In the genomic region with DNA sequence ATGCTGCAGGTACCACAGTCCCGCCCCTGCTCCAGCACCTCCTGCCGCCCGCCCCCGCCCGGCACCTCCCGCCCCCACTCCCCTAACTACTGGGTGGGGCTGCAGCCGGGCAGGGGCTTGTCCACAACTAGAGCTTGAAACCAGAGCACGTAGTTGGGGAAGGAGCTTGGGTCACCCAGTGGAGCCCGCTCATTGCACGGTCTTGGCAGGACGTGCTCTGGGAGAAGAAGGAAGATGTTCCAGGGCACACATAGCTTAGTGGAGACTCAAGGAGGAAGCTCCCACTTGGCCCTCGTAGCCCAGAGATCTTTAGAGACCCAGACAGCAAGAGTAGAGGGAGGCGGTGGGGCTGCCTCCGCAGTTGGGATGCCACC, we compare ENCODE assay signal across 13 cellular contexts. TPM values are rescaled to one million over a fixed set of nuclear protein-coding genes. Genes with fewer than 3 reads are reported as not detected.
DNase-seq lines count a peak whose midpoint lies in the region; ATAC-seq and TF ChIP-seq lines count a peak whose summit lies in the region.
"Had no signal": no experiment of that assay in that cellular context is flagged by ENCODE, and none has a peak within 500 bp of the region (broad histone marks: within the 10 kb centered on the region; RNA-seq: fewer than 3 reads in every experiment).

No MANE protein-coding gene starts in this region.

- peak; percentile 15 for ATAC-seq in stimulated activated naive CD8-positive, alpha-beta T cell treated with anti-CD3 and anti-CD28 coated beads, Interleukin-15, amount 100 ng/mL, for 72 hours
- ATAC-seq in stimulated activated naive CD8-positive, alpha-beta T cell treated with anti-CD3 and anti-CD28 coated beads, Interleukin-15, Interleukin-2, amounts not matched to agents 100 U/mL and 50 U/mL, for 24 hours: no peak
- ATAC-seq: naive thymus-derived CD8-positive, alpha-beta T cell had no signal

- peaks cover 6% of the 10 kb centered on the region for H3K4me1 Mint-ChIP-seq in stimulated activated naive CD8-positive, alpha-beta T cell treated with anti-CD3 and anti-CD28 coated beads, Interleukin-15, amount 100 ng/mL, for 72 hours
- peaks cover 8% of the 10 kb centered on the region for H3K4me1 Mint-ChIP-seq in endodermal cell
- H3K4me1 Mint-ChIP-seq in mesothelial cell of epicardium: peaks cover 22% of the 10 kb centered on the region

- H3K9me3 ChIP-seq in endodermal cell (ENCODE audit: control insufficient read depth, low read length) (no peaks in the 10 kb centered on the region), vagina (no peaks in the 10 kb centered on the region)
- H3K9me3 ChIP-seq: BLaER1 treated with 17β-estradiol and CSF1 and Interleukin-3, amounts not matched to agents 10 nM and 100 nM had no signal

- no peaks in the 10 kb centered on the region for H3K36me3 Mint-ChIP-seq in endodermal cell (ENCODE audit: low read depth)
- no peaks in the 10 kb centered on the region for H3K36me3 Mint-ChIP-seq in mesothelial cell of epicardium
- H3K36me3 Mint-ChIP-seq: naive thymus-derived CD8-positive, alpha-beta T cell had no signal

- peaks cover 85% of the 10 kb centered on the region for H3K27me3 Mint-ChIP-seq in stimulated activated naive CD8-positive, alpha-beta T cell treated with anti-CD3 and anti-CD28 coated beads, Interleukin-15, amount 100 ng/mL, for 72 hours
- H3K27me3 Mint-ChIP-seq in endodermal cell (ENCODE audit: insufficient read depth) (peaks cover 77% of the 10 kb centered on the region), mesothelial cell of epicardium (ENCODE audit: low read depth) (peaks cover 56% of the 10 kb centered on the region)

- no peak for DNase-seq in stimulated activated naive CD8-positive, alpha-beta T cell treated with anti-CD3 and anti-CD28 coated beads, Interleukin-15, amount 100 ng/mL, for 72 hours
- no peak for DNase-seq in stimulated activated naive CD8-positive, alpha-beta T cell treated with anti-CD3 and anti-CD28 coated beads, Interleukin-15, Interleukin-2, amounts not matched to agents 100 U/mL and 50 U/mL, for 24 hours
- DNase-seq in endodermal cell: no peak
- DNase-seq in mesothelial cell of epicardium (ENCODE audit: low spot score in 2 of 2, unreplicated experiment in 2 of 2): no peak
- no peak for DNase-seq in vagina (ENCODE audit: extremely low spot score in 2 of 2)
- no peak for DNase-seq in activated T-cell treated with anti-CD3 and anti-CD28 coated beads for 4 hours
- DNase-seq in stimulated activated CD4-positive, alpha-beta T cell treated with anti-CD3 and anti-CD28 coated beads, Interleukin-2, amount 100 ng/mL, for 48 hours: no peak
- DNase-seq in foreskin melanocyte: no peak
- DNase-seq: activated T-cell treated with anti-CD3 and anti-CD28 coated beads, Interleukin-2, amount 50 U/mL, for 24 hours had no signal

- peak overlapping the region; percentile 49 for H3K4me3 ChIP-seq in endodermal cell (ENCODE audit: low read length)
- H3K4me3 ChIP-seq in vagina: peak overlapping the region; percentile 5 to 40
- H3K4me3 ChIP-seq: BLaER1 treated with 17β-estradiol and CSF1 and Interleukin-3, amounts not matched to agents 10 nM and 100 nM had no signal

- TF ChIP-seq CTCF in endodermal cell (conservative IDR thresholded peaks at IDR 0.05) (no peak), mesothelial cell of epicardium (IDR thresholded peaks at IDR 0.05; ENCODE audit: unreplicated experiment) (no peak), vagina (IDR thresholded peaks at IDR 0.05) (no peak)

- H3K4me3 Mint-ChIP-seq in stimulated activated naive CD8-positive, alpha-beta T cell treated with anti-CD3 and anti-CD28 coated beads, Interleukin-15, amount 100 ng/mL, for 72 hours: no peak overlapping the region
- H3K4me3 Mint-ChIP-seq in endodermal cell (peak overlapping the region; percentile 53), mesothelial cell of epicardium (peak overlapping the region; percentile 62)
- H3K4me3 Mint-ChIP-seq: T-helper 2 cell treated with Interferon-gamma antibody and Interleukin-4, amounts not matched to agents 5 μg/mL and 100 μg/mL, for 36 hours had no signal

- intact Hi-C loops in vagina (cut with DNase I): no loop called here

- H3K9ac ChIP-seq in endodermal cell (ENCODE audit: extremely low read depth, low read length, poor library complexity, severe bottlenecking): no peak overlapping the region
- H3K9ac ChIP-seq: BLaER1 treated with 17β-estradiol and CSF1 and Interleukin-3, amounts not matched to agents 10 nM and 100 nM had no signal

- H3K27ac Mint-ChIP-seq in stimulated activated naive CD8-positive, alpha-beta T cell treated with anti-CD3 and anti-CD28 coated beads, Interleukin-15, amount 100 ng/mL, for 72 hours: no peak overlapping the region
- H3K27ac Mint-ChIP-seq in endodermal cell (no peak overlapping the region), mesothelial cell of epicardium (no peak overlapping the region)
- H3K27ac Mint-ChIP-seq: activated T-cell treated with anti-CD3 and anti-CD28 coated beads, Interleukin-2, amount 50 U/mL, for 24 hours; naive thymus-derived CD8-positive, alpha-beta T cell; T-helper 2 cell treated with Interferon-gamma antibody and Interleukin-4, amounts not matched to agents 5 μg/mL and 100 μg/mL, for 36 hours had no signal

- H3K4me1 ChIP-seq in endodermal cell (ENCODE audit: control insufficient read depth, insufficient read depth, low read length) (no peaks in the 10 kb centered on the region), vagina (peaks cover 9% of the 10 kb centered on the region)

- H3K36me3 ChIP-seq in endodermal cell (ENCODE audit: control insufficient read depth, insufficient read depth, low read length): no peaks in the 10 kb centered on the region
- H3K36me3 ChIP-seq in vagina: no peaks in the 10 kb centered on the region
- H3K36me3 ChIP-seq: BLaER1 treated with 17β-estradiol and CSF1 and Interleukin-3, amounts not matched to agents 10 nM and 100 nM had no signal

- H3K27me3 ChIP-seq in endodermal cell (ENCODE audit: control insufficient read depth, insufficient read depth, low read length, poor library complexity, severe bottlenecking) (peaks cover 42% of the 10 kb centered on the region), vagina (no peaks in the 10 kb centered on the region)

- no peak for TF ChIP-seq POLR2A in vagina (IDR thresholded peaks at IDR 0.05)

- H3K27ac ChIP-seq in endodermal cell (ENCODE audit: low read depth, low read length) (no peak overlapping the region), vagina (no peak overlapping the region)
- H3K27ac ChIP-seq: BLaER1 treated with 17β-estradiol and CSF1 and Interleukin-3, amounts not matched to agents 10 nM and 100 nM had no signal

- WGBS in endodermal cell (ENCODE audit: insufficient coverage in 1 of 2, insufficient read length in 1 of 2), 2 experiments: 25 to 28% methylated on average over 5 to 12 of the region's 14 CpGs

- H3K9me3 Mint-ChIP-seq in stimulated activated naive CD8-positive, alpha-beta T cell treated with anti-CD3 and anti-CD28 coated beads, Interleukin-15, amount 100 ng/mL, for 72 hours: no peaks in the 10 kb centered on the region
- no peaks in the 10 kb centered on the region for H3K9me3 Mint-ChIP-seq in endodermal cell
- H3K9me3 Mint-ChIP-seq in mesothelial cell of epicardium: no peaks in the 10 kb centered on the region
- H3K9me3 Mint-ChIP-seq: activated T-cell treated with anti-CD3 and anti-CD28 coated beads, Interleukin-2, amount 50 U/mL, for 24 hours; naive thymus-derived CD8-positive, alpha-beta T cell; T-helper 2 cell treated with Interferon-gamma antibody and Interleukin-4, amounts not matched to agents 5 μg/mL and 100 μg/mL, for 36 hours had no signal

RNA-seq across cellular contexts. Expression of gene IGFBP1, which starts 0.7 kb away (rescaled TPM):
- total RNA-seq in endodermal cell (not detected), mesothelial cell of epicardium (not detected in 3 replicates), vagina (1.7 TPM)
- polyA plus RNA-seq in endodermal cell (2013, experiment 1 of 2): not detected
- polyA plus RNA-seq in endodermal cell (2013, experiment 2 of 2): not detected
- total RNA-seq: glomerular endothelial cell; naive thymus-derived CD8-positive, alpha-beta T cell had no signal
- polyA plus RNA-seq: naive thymus-derived CD8-positive, alpha-beta T cell had no signal

RNA-seq across cellular contexts. Expression of gene CCDC201, which starts 16.1 kb away (rescaled TPM):
- total RNA-seq in endodermal cell (not detected), mesothelial cell of epicardium (not detected in 3 replicates), vagina (not detected)
- not detected for polyA plus RNA-seq in endodermal cell (2013, experiment 1 of 2)
- polyA plus RNA-seq in endodermal cell (2013, experiment 2 of 2): not detected
- total RNA-seq: glomerular endothelial cell; naive thymus-derived CD8-positive, alpha-beta T cell had no signal
- polyA plus RNA-seq: naive thymus-derived CD8-positive, alpha-beta T cell had no signal

RNA-seq across cellular contexts. Expression of gene IGFBP3, which starts 32.1 kb away (rescaled TPM):
- total RNA-seq in endodermal cell: 10 to 100 TPM in 1 of 2 donors, 1 to 10 TPM in 1; 7.4 to 20.3 TPM
- polyA plus RNA-seq in endodermal cell (2013, experiment 1 of 2): 19.3 TPM
- polyA plus RNA-seq in endodermal cell (2013, experiment 2 of 2): 13.4 TPM
- 1,085 to 1,177 TPM (median 1,171 TPM) in 3 replicates for total RNA-seq in mesothelial cell of epicardium
- 197 TPM for total RNA-seq in vagina

Comparison
In these comparisons a context has a peak if more than half of its experiments do, and no peak if none do; other contexts are left out.
1. H3K4me3 Mint-ChIP-seq: peak in endodermal cell (single experiment) and mesothelial cell of epicardium (single experiment); none in stimulated activated naive CD8-positive, alpha-beta T cell treated with anti-CD3 and anti-CD28 coated beads, Interleukin-15, amount 100 ng/mL, for 72 hours (0 of 2).